Comparison of ENCODE assay signal across 1 cellular context in genomic region chr16:30185141-30185682, GRCh38.
TF ChIP-seq lines count a peak whose summit lies in the region.

No MANE protein-coding gene starts in this region.

TF ChIP-seq in SK-N-SH, 30 proteins besides CTCF, POLR2A, EP300 and RAD21 (continued from another document):
- TF ChIP-seq FOSL2 (IDR thresholded peaks at IDR 0.05; ENCODE audit: borderline replicate concordance, low read depth), result no peak
- TF ChIP-seq YY1 (IDR thresholded peaks at IDR 0.05; ENCODE audit: low read depth), result no peak
- no peak for TF ChIP-seq PBX3 (IDR thresholded peaks at IDR 0.05)
- no peak for TF ChIP-seq CHD2 (IDR thresholded peaks at IDR 0.05; ENCODE audit: low read length, partially characterized antibody)
- no peak for TF ChIP-seq EZH2phosphoT487 (IDR thresholded peaks at IDR 0.05; ENCODE audit: borderline replicate concordance, low read depth)
- no peak for TF ChIP-seq RFX5 (IDR thresholded peaks at IDR 0.05; ENCODE audit: low read length)
- TF ChIP-seq SIN3A (IDR thresholded peaks at IDR 0.05; ENCODE audit: borderline replicate concordance, low read depth, low read length), result no peak
- no peak for TF ChIP-seq MEF2A (IDR thresholded peaks at IDR 0.05; ENCODE audit: borderline replicate concordance, low read depth)
- no peak for TF ChIP-seq IRF3 (IDR thresholded peaks at IDR 0.05; ENCODE audit: low read depth, low read length)
